ENCODE assay signal across 35 cellular contexts in genomic region chr18:43720036-43720435, GRCh38.
A peak's percentile ranks its signal among the peaks of the same experiment; 100 is the strongest.
DNase-seq lines count a peak whose midpoint lies in the region; ATAC-seq and TF ChIP-seq lines count a peak whose summit lies in the region.
"Had no signal": no experiment of that assay in that cellular context is flagged by ENCODE, and none has a peak within 500 bp of the region (broad histone marks: within the 10 kb centered on the region; RNA-seq: fewer than 3 reads in every experiment).

No MANE protein-coding gene starts in this region.

- no peak overlapping the region for H2BK15ac ChIP-seq in mesenchymal stem cell (ENCODE audit: low read depth, poor library complexity, severe bottlenecking)

- no peaks in the 10 kb centered on the region for H3K4me1 Mint-ChIP-seq in CD4-positive, alpha-beta T cell (ENCODE audit: low read depth)
- H3K4me1 Mint-ChIP-seq in neural progenitor cell: no peaks in the 10 kb centered on the region
- H3K4me1 Mint-ChIP-seq: activated naive CD8-positive, alpha-beta T cell treated with anti-CD3 and anti-CD28 coated beads, Interleukin-2, amount 10 ng/mL, durations not matched to agents 7 days and 5 days; CD8-positive, alpha-beta memory T cell; H9; naive thymus-derived CD4-positive, alpha-beta T cell had no signal

- H3K27ac ChIP-seq in mesenchymal stem cell (ENCODE audit: low read length, poor library complexity, severe bottlenecking) (no peak overlapping the region), neural progenitor cell (no peak overlapping the region)
- H3K27ac ChIP-seq in CD4-positive, alpha-beta T cell (ENCODE audit: low read depth, low read length): no peak overlapping the region
- H3K27ac ChIP-seq: brain microvascular endothelial cell, heart left ventricle, left ventricle myocardium inferior, SK-N-MC, thoracic aorta, uterus had no signal

- no peak overlapping the region for H3K18ac ChIP-seq in mesenchymal stem cell (ENCODE audit: low read depth in 1 of 2, low read length in 2 of 2)

- H3K27ac Mint-ChIP-seq in CD4-positive, alpha-beta T cell: no peak overlapping the region
- no peak overlapping the region for H3K27ac Mint-ChIP-seq in neural progenitor cell
- H3K27ac Mint-ChIP-seq: activated naive CD8-positive, alpha-beta T cell treated with anti-CD3 and anti-CD28 coated beads, Interleukin-2, amount 10 ng/mL, durations not matched to agents 7 days and 5 days; CD8-positive, alpha-beta memory T cell; H9; naive thymus-derived CD4-positive, alpha-beta T cell; stimulated activated naive CD8-positive, alpha-beta T cell treated with anti-CD3 and anti-CD28 coated beads, Interleukin-15, Interleukin-2, amounts not matched to agents 100 ng/mL and 50 ng/mL, for 24 hours had no signal

- no peaks in the 10 kb centered on the region for H3K4me1 ChIP-seq in mesenchymal stem cell (ENCODE audit: control insufficient read depth, insufficient read depth, low read depth, low read length)
- H3K4me1 ChIP-seq in neural progenitor cell: no peaks in the 10 kb centered on the region
- H3K4me1 ChIP-seq: uterus had no signal

- H3K4me3 Mint-ChIP-seq in CD4-positive, alpha-beta T cell: no peak overlapping the region
- H3K4me3 Mint-ChIP-seq in neural progenitor cell: no peak overlapping the region
- H3K4me3 Mint-ChIP-seq: activated naive CD8-positive, alpha-beta T cell treated with anti-CD3 and anti-CD28 coated beads, Interleukin-2, amount 10 ng/mL, durations not matched to agents 7 days and 5 days; CD8-positive, alpha-beta memory T cell; H9; naive thymus-derived CD4-positive, alpha-beta T cell; stimulated activated naive CD8-positive, alpha-beta T cell treated with anti-CD3 and anti-CD28 coated beads, Interleukin-15, Interleukin-2, amounts not matched to agents 100 ng/mL and 50 ng/mL, for 24 hours had no signal

- no peak overlapping the region for H2BK120ac ChIP-seq in mesenchymal stem cell (ENCODE audit: low read depth, low read length)

- 100% methylated on average over 1 of the region's 2 CpGs for WGBS in mesenchymal stem cell

- H4K20me1 ChIP-seq in neural progenitor cell (ENCODE audit: low read depth): no peaks in the 10 kb centered on the region

- H2BK5ac ChIP-seq in mesenchymal stem cell (ENCODE audit: low read depth, low read length, poor library complexity, severe bottlenecking): no peak overlapping the region

- H3K79me1 ChIP-seq in mesenchymal stem cell (replicated peaks; ENCODE audit: low read length, poor library complexity, severe bottlenecking): no peaks in the 10 kb centered on the region

- H3K36me3 ChIP-seq in mesenchymal stem cell (ENCODE audit: control insufficient read depth in 1 of 2, insufficient read depth in 2 of 2, low read depth in 1 of 2, low read length in 2 of 2) (no peaks in the 10 kb centered on the region), neural progenitor cell (no peaks in the 10 kb centered on the region)
- H3K36me3 ChIP-seq: brain microvascular endothelial cell, heart left ventricle, left ventricle myocardium inferior, thoracic aorta, uterus had no signal

- H3K9ac ChIP-seq in mesenchymal stem cell (ENCODE audit: low read length) (no peak overlapping the region), neural progenitor cell (no peak overlapping the region)

- H3K4ac ChIP-seq in mesenchymal stem cell (ENCODE audit: low read depth in 1 of 2, low read length in 2 of 2): no peak overlapping the region

- H3K36me3 Mint-ChIP-seq in CD4-positive, alpha-beta T cell (ENCODE audit: low read depth): no peaks in the 10 kb centered on the region
- H3K36me3 Mint-ChIP-seq in neural progenitor cell: no peaks in the 10 kb centered on the region
- H3K36me3 Mint-ChIP-seq: activated naive CD8-positive, alpha-beta T cell treated with anti-CD3 and anti-CD28 coated beads, Interleukin-2, amount 10 ng/mL, durations not matched to agents 7 days and 5 days; CD8-positive, alpha-beta memory T cell had no signal

- intact Hi-C loops in CD4-positive, alpha-beta T cell (cut with DNase I, micrococcal nuclease): no loop called here

- H3K79me2 ChIP-seq in neural progenitor cell (ENCODE audit: low read depth): no peaks in the 10 kb centered on the region

- DNase-seq in AG04449 (ENCODE audit: low read depth, low spot score): peak; percentile 12
- DNase-seq in LHCN-M2 (ENCODE audit: low read depth): peak; percentile 25
- DNase-seq in choroid plexus epithelial cell (ENCODE audit: low read depth): peak; percentile 67
- peak; percentile 2 for DNase-seq in mesenchymal stem cell
- DNase-seq in CD4-positive, alpha-beta T cell: no peak
- DNase-seq in neural progenitor cell (ENCODE audit: low spot score): no peak
- DNase-seq in NCI-H2196 treated with DMSO at 0.1 percent for 48 hours (lab: John Stamatoyannopoulos, UW; ENCODE audit: unreplicated experiment): no peak
- DNase-seq in mucosa of gallbladder (ENCODE audit: low spot score): no peak
- DNase-seq: 8988T; activated CD4-positive, alpha-beta T cell treated with anti-CD3 and anti-CD28 coated beads, Interleukin-2, amount 50 U/mL, for 48 hours; activated gamma-delta T cell treated with Interleukin-2 at 50 U/mL for 16 hours; activated naive CD8-positive, alpha-beta T cell treated with anti-CD3 and anti-CD28 coated beads, Interleukin-2, amount 10 ng/mL, durations not matched to agents 7 days and 5 days; activated T-cell treated with anti-CD3 and anti-CD28 coated beads, Interleukin-2, amount 50 U/mL, for 48 hours; AML-193; brain microvascular endothelial cell; CD8-positive, alpha-beta memory T cell; DMS153; foreskin melanocyte; H9; heart left ventricle; left ventricle myocardium inferior; naive thymus-derived CD4-positive, alpha-beta T cell; NCI-H1417; NCI-H2029 treated with DMSO at 0.1 percent for 48 hours; NCI-H526 treated with DMSO at 0.1 percent for 48 hours; occipital lobe; retina; stimulated activated CD4-positive, alpha-beta T cell treated with anti-CD3 and anti-CD28 coated beads, Interleukin-1b, Interleukin-23, amount 100 ng/mL, for 48 hours; stimulated activated CD8-positive, alpha-beta memory T cell treated with anti-CD3 and anti-CD28 coated beads, Interleukin-4, amount 100 ng/mL, for 48 hours; uterus had no signal

- no peak overlapping the region for H4K8ac ChIP-seq in mesenchymal stem cell (ENCODE audit: low read length)

- TF ChIP-seq CTCF in AG04449 (IDR thresholded peaks at IDR 0.05; ENCODE audit: insufficient read depth, low read length, missing control alignments) (no peak), choroid plexus epithelial cell (conservative IDR thresholded peaks at IDR 0.05; ENCODE audit: low read depth, low read length) (no peak), neural progenitor cell (IDR thresholded peaks at IDR 0.05) (no peak)
- TF ChIP-seq CTCF in CD4-positive, alpha-beta T cell (IDR thresholded peaks at IDR 0.05): no peak

- H2AFZ ChIP-seq in mesenchymal stem cell (ENCODE audit: low read depth, low read length) (no peak overlapping the region), neural progenitor cell (replicated peaks) (no peak overlapping the region)

- H3F3A ChIP-seq in neural progenitor cell (ENCODE audit: low read depth): no peaks in the 10 kb centered on the region

- CTCF ChIA-PET in AG04449 (lab: Yijun Ruan, JAX): no interaction called here
- CTCF ChIA-PET in CD4-positive, alpha-beta T cell (lab: Charles Lee): no interaction called here

- no peak overlapping the region for H2BK12ac ChIP-seq in mesenchymal stem cell (ENCODE audit: low read length in 2 of 2)

- H3K9me3 ChIP-seq in mesenchymal stem cell (ENCODE audit: control insufficient read depth, low read length): peaks cover 15% of the 10 kb centered on the region
- no peaks in the 10 kb centered on the region for H3K9me3 ChIP-seq in CD4-positive, alpha-beta T cell (ENCODE audit: control insufficient read depth, low read length)
- H3K9me3 ChIP-seq in neural progenitor cell (ENCODE audit: low read depth): no peaks in the 10 kb centered on the region
- H3K9me3 ChIP-seq: thoracic aorta, uterus had no signal

- no peak overlapping the region for H3K4me2 ChIP-seq in mesenchymal stem cell (ENCODE audit: low read length, poor library complexity, severe bottlenecking)
- no peak overlapping the region for H3K4me2 ChIP-seq in neural progenitor cell
- H3K4me2 ChIP-seq: smooth muscle cell had no signal

- H3K9me3 Mint-ChIP-seq in CD4-positive, alpha-beta T cell: peaks cover 23% of the 10 kb centered on the region
- H3K9me3 Mint-ChIP-seq in neural progenitor cell: peaks cover 12% of the 10 kb centered on the region

- H3K4me3 ChIP-seq in AG04449 (ENCODE audit: low read depth, low read length) (no peak overlapping the region), choroid plexus epithelial cell (ENCODE audit: low read depth, low read length) (no peak overlapping the region), mesenchymal stem cell (ENCODE audit: insufficient read depth in 1 of 2, low read depth in 1 of 2, low read length in 2 of 2) (no peak overlapping the region), neural progenitor cell (no peak overlapping the region)
- H3K4me3 ChIP-seq: heart left ventricle, left ventricle myocardium inferior, SK-N-MC, smooth muscle cell, thoracic aorta, uterus had no signal

- POLR2A ChIA-PET in AG04449 (lab: Yijun Ruan, JAX): no interaction called here
- POLR2A ChIA-PET in CD4-positive, alpha-beta T cell (lab: Charles Lee): no interaction called here

- no peak overlapping the region for H2AK5ac ChIP-seq in mesenchymal stem cell (ENCODE audit: low read length, severe bottlenecking)

- no peaks in the 10 kb centered on the region for H3K27me3 ChIP-seq in mesenchymal stem cell (ENCODE audit: control insufficient read depth in 1 of 2, insufficient read depth in 1 of 2, low read length in 2 of 2)
- H3K27me3 ChIP-seq in CD4-positive, alpha-beta T cell (ENCODE audit: control insufficient read depth, insufficient read depth, low read length): no peaks in the 10 kb centered on the region
- no peaks in the 10 kb centered on the region for H3K27me3 ChIP-seq in neural progenitor cell
- H3K27me3 ChIP-seq: brain microvascular endothelial cell, heart left ventricle, uterus had no signal

- no peaks in the 10 kb centered on the region for H3K27me3 Mint-ChIP-seq in CD4-positive, alpha-beta T cell
- H3K27me3 Mint-ChIP-seq in neural progenitor cell (ENCODE audit: insufficient read depth, low read depth): peaks cover 3% of the 10 kb centered on the region
- H3K27me3 Mint-ChIP-seq: activated naive CD8-positive, alpha-beta T cell treated with anti-CD3 and anti-CD28 coated beads, Interleukin-2, amount 10 ng/mL, durations not matched to agents 7 days and 5 days; CD8-positive, alpha-beta memory T cell; naive thymus-derived CD4-positive, alpha-beta T cell; stimulated activated naive CD8-positive, alpha-beta T cell treated with anti-CD3 and anti-CD28 coated beads, Interleukin-15, Interleukin-2, amounts not matched to agents 100 ng/mL and 50 ng/mL, for 24 hours had no signal

- no peak for ATAC-seq in CD4-positive, alpha-beta T cell (ENCODE audit: poor library complexity)
- ATAC-seq: activated CD4-positive, CD25-positive, alpha-beta regulatory T cell treated with anti-CD3 and anti-CD28 coated beads, Interleukin-2, amount 50 U/mL, for 24 hours; heart left ventricle; naive thymus-derived CD4-positive, alpha-beta T cell had no signal

- no peak overlapping the region for H3K23ac ChIP-seq in mesenchymal stem cell (ENCODE audit: low read length in 2 of 2)

- no peak overlapping the region for H4K91ac ChIP-seq in mesenchymal stem cell (ENCODE audit: low read length)

- H3K14ac ChIP-seq in mesenchymal stem cell (ENCODE audit: low read length in 2 of 2): no peak overlapping the region

Comparison
In these comparisons a context has a peak if more than half of its experiments do, and no peak if none do; other contexts are left out.
1. DNase-seq: peak in AG04449 (single experiment), LHCN-M2 (single experiment), choroid plexus epithelial cell (single experiment) and mesenchymal stem cell (single experiment); none in CD4-positive, alpha-beta T cell (0 of 10), neural progenitor cell (single experiment), NCI-H2196 treated with DMSO at 0.1 percent for 48 hours (single experiment) and mucosa of gallbladder (single experiment).